ENCODE assay signal across 23 cellular contexts in the genomic region with DNA sequence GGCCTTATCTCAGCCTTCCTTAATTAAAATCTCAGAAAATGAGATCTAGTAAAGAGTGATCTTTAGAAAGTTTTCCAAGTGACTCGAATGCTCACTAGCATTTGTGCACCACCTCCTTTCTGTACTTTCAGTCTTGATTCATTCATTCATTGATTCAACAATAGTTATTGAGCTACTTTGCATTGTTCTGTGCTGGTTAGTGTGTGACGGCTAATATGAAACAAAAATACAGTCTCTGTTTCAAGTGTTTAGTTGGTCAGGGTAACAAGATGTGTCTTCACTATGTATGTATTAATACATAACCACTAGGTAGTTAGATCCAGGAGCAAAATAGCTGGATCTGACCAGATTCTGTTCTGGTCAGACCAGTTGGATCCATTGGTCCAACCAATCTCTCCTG.
"Had no signal": no experiment of that assay in that cellular context is flagged by ENCODE, and none has a peak within 500 bp of the region (broad histone marks: within the 10 kb centered on the region; RNA-seq: fewer than 3 reads in every experiment).

No MANE protein-coding gene starts in this region.

- DNase-seq: colonic mucosa; cortex of kidney; dermis blood vessel endothelial cell; dorsolateral prefrontal cortex; effector CD4-positive, alpha-beta T cell; effector CD8-positive, alpha-beta T cell; effector memory CD4-positive, alpha-beta T cell; effector memory CD8-positive, alpha-beta T cell; endodermal cell; erythroblast; esophagus squamous epithelium; foreskin fibroblast; foreskin keratinocyte; foreskin melanocyte; gastrocnemius medialis; glutamatergic neuron; heart left ventricle; heart right ventricle had no signal

- H3K27me3 Mint-ChIP-seq: effector memory CD8-positive, alpha-beta T cell had no signal

- H3K27ac Mint-ChIP-seq: dendritic cell treated with granulocyte-macrophage colony-stimulating factor and Interleukin-4, amounts not matched to agents 40 ng/mL and 50 ng/mL, for 4 days; effector memory CD8-positive, alpha-beta T cell; endodermal cell had no signal

- H3K9me3 Mint-ChIP-seq: dendritic cell treated with granulocyte-macrophage colony-stimulating factor and Interleukin-4, amounts not matched to agents 40 ng/mL and 50 ng/mL, for 4 days; effector memory CD8-positive, alpha-beta T cell had no signal

- ATAC-seq: effector memory CD8-positive, alpha-beta T cell; esophagus mucosa; foreskin keratinocyte; gastrocnemius medialis; gastroesophageal sphincter; heart left ventricle; heart right ventricle had no signal

- FAIRE-seq: colon, endometrium had no signal

- H3K4me3 Mint-ChIP-seq: dendritic cell treated with granulocyte-macrophage colony-stimulating factor and Interleukin-4, amounts not matched to agents 40 ng/mL and 50 ng/mL, for 4 days; effector memory CD8-positive, alpha-beta T cell; endodermal cell had no signal
